In genomic region chr11:120511116-120511803, GRCh38 we compare ENCODE assay signal across 8 cellular contexts. TPM values are rescaled to one million over a fixed set of nuclear protein-coding genes. Genes with fewer than 3 reads are reported as not detected.
DNase-seq lines count a peak whose midpoint lies in the region; ATAC-seq and TF ChIP-seq lines count a peak whose summit lies in the region.

Gene GRIK4 (plus strand): TSS chr11:120511748. CDS start chr11:120660319, 148,571 bp downstream.

- H3K9me3 ChIP-seq in BLaER1 = no peaks in the 10 kb centered on the region

- no peaks in the 10 kb centered on the region for H3K4me1 Mint-ChIP-seq in activated CD8-positive, alpha-beta T cell treated with anti-CD3 and anti-CD28 coated beads for 36 hours (ENCODE audit: low read depth)
- H3K4me1 Mint-ChIP-seq in memory B cell = peaks cover 8% of the 10 kb centered on the region

- H3K9me3 Mint-ChIP-seq in activated CD8-positive, alpha-beta T cell treated with anti-CD3 and anti-CD28 coated beads for 36 hours = no peaks in the 10 kb centered on the region
- H3K9me3 Mint-ChIP-seq in memory B cell = no peaks in the 10 kb centered on the region

- CTCF ChIA-PET in activated CD8-positive, alpha-beta T cell treated with anti-CD3 and anti-CD28 coated beads for 36 hours (lab: Charles Lee) = interaction anchor here (0.6 to 3.8 kb wide), 15 partner anchors 9 to 683 kb away, joined by 3 to 42 read pairs (median 3); no protein-coding TSS in a partner anchor

- ATAC-seq in GM19324 (IDR thresholded peaks at IDR 0.05; ENCODE audit: low FRiP score, unreplicated experiment) (peak; percentile 70), HG03460 (IDR thresholded peaks at IDR 0.05; ENCODE audit: unreplicated experiment) (peak; percentile 83), memory B cell (ENCODE audit: low read depth) (peak; percentile 92)
- ATAC-seq in activated CD8-positive, alpha-beta T cell treated with anti-CD3 and anti-CD28 coated beads for 36 hours = peak; percentile 92

- no peaks in the 10 kb centered on the region for H4K20me1 ChIP-seq in BLaER1

- no peak within 1 kb of the TSS for H3K4me3 Mint-ChIP-seq in activated CD8-positive, alpha-beta T cell treated with anti-CD3 and anti-CD28 coated beads for 36 hours
- peak within 1 kb of the TSS; percentile 73 for H3K4me3 Mint-ChIP-seq in memory B cell

- peaks cover 58% of the 10 kb centered on the region for H3K27me3 Mint-ChIP-seq in activated CD8-positive, alpha-beta T cell treated with anti-CD3 and anti-CD28 coated beads for 36 hours
- peaks cover 38% of the 10 kb centered on the region for H3K27me3 Mint-ChIP-seq in memory B cell

- POLR2A ChIA-PET in activated CD8-positive, alpha-beta T cell treated with anti-CD3 and anti-CD28 coated beads for 36 hours (lab: Charles Lee) = no interaction called here

- no peaks in the 10 kb centered on the region for H3K4me1 ChIP-seq in BLaER1

- intact Hi-C loops in activated CD8-positive, alpha-beta T cell treated with anti-CD3 and anti-CD28 coated beads for 36 hours (cut with micrococcal nuclease) = loop anchor here (10.0 kb wide), 2 partner anchors 444 to 684 kb away; no protein-coding TSS in a partner anchor

- H3K36me3 ChIP-seq in BLaER1 = no peaks in the 10 kb centered on the region

- DNase-seq in NCI-H748 treated with DMSO at 0.1 percent for 48 hours (lab: John Stamatoyannopoulos, UW) (peak; percentile 32), memory B cell (ENCODE audit: low spot score in 2 of 2) (peak; percentile 81 to 90)
- peak; percentile 86 for DNase-seq in activated CD8-positive, alpha-beta T cell treated with anti-CD3 and anti-CD28 coated beads for 36 hours
- DNase-seq in effector CD8-positive, alpha-beta T cell (lab: John Stamatoyannopoulos, UW) = peak; percentile 40
- peak; percentile 48 for DNase-seq in stimulated activated CD8-positive, alpha-beta memory T cell treated with anti-CD3 and anti-CD28 coated beads, Interleukin-12 subunit alpha, Interleukin-12 subunit beta, amount 100 ng/mL, for 4 hours (ENCODE audit: low read depth)

- no peak within 1 kb of the TSS for H3K27ac Mint-ChIP-seq in activated CD8-positive, alpha-beta T cell treated with anti-CD3 and anti-CD28 coated beads for 36 hours
- H3K27ac Mint-ChIP-seq in memory B cell = no peak within 1 kb of the TSS

- H3K9ac ChIP-seq in BLaER1 = no peak within 1 kb of the TSS

- TF ChIP-seq CTCF in activated CD8-positive, alpha-beta T cell treated with anti-CD3 and anti-CD28 coated beads for 36 hours (IDR thresholded peaks at IDR 0.05) = peak; percentile 78

- H3K27ac ChIP-seq in BLaER1 = no peak within 1 kb of the TSS

- H3K27me3 ChIP-seq in BLaER1 = peaks cover 36% of the 10 kb centered on the region

- peak within 1 kb of the TSS; percentile 78 for H3K4me2 ChIP-seq in BLaER1

- H3K36me3 Mint-ChIP-seq in activated CD8-positive, alpha-beta T cell treated with anti-CD3 and anti-CD28 coated beads for 36 hours (ENCODE audit: low read depth) = no peaks in the 10 kb centered on the region
- H3K36me3 Mint-ChIP-seq in memory B cell = no peaks in the 10 kb centered on the region

- peak within 1 kb of the TSS; percentile 67 for H3K4me3 ChIP-seq in BLaER1

RNA-seq across cellular contexts. Expression of gene GRIK4, which starts in this region (rescaled TPM):
- total RNA-seq in activated CD8-positive, alpha-beta T cell treated with anti-CD3 and anti-CD28 coated beads for 36 hours = not detected

Comparison
In these comparisons a context has a peak if more than half of its experiments do, and no peak if none do; other contexts are left out.
1. Peak in DNase-seq and ATAC-seq in activated CD8-positive, alpha-beta T cell treated with anti-CD3 and anti-CD28 coated beads for 36 hours; RNA of the gene not detected or under 1 TPM.
2. DNase-seq: peak in every context shown above with its lines; median percentile 86 in activated CD8-positive, alpha-beta T cell treated with anti-CD3 and anti-CD28 coated beads for 36 hours; 86 in memory B cell; 48 in stimulated activated CD8-positive, alpha-beta memory T cell treated with anti-CD3 and anti-CD28 coated beads, Interleukin-12 subunit alpha, Interleukin-12 subunit beta, amount 100 ng/mL, for 4 hours; 40 in effector CD8-positive, alpha-beta T cell; 32 in NCI-H748 treated with DMSO at 0.1 percent for 48 hours.